ENCODE assay signal across 17 cellular contexts in genomic region chrX:75623535-75623934, GRCh38.
A peak's percentile ranks its signal among the peaks of the same experiment; 100 is the strongest.
DNase-seq lines count a peak whose midpoint lies in the region; ATAC-seq and TF ChIP-seq lines count a peak whose summit lies in the region.
"Had no signal": no experiment of that assay in that cellular context is flagged by ENCODE, and none has a peak within 500 bp of the region (broad histone marks: within the 10 kb centered on the region; RNA-seq: fewer than 3 reads in every experiment).

No MANE protein-coding gene starts in this region.

- intact Hi-C loops in activated CD4-positive, alpha-beta memory T cell treated with anti-CD3 and anti-CD28 coated beads for 36 hours (cut with micrococcal nuclease): no loop called here

- no peaks in the 10 kb centered on the region for H3K36me3 Mint-ChIP-seq in activated CD4-positive, alpha-beta memory T cell treated with anti-CD3 and anti-CD28 coated beads for 36 hours

- no peaks in the 10 kb centered on the region for H3K4me1 ChIP-seq in mesendoderm (ENCODE audit: control insufficient read depth, low read depth, low read length)

- no peak overlapping the region for H3K18ac ChIP-seq in mesendoderm (ENCODE audit: low read length)

- H4K5ac ChIP-seq in mesendoderm (ENCODE audit: low read length): no peak overlapping the region

- CTCF ChIA-PET in activated CD4-positive, alpha-beta memory T cell treated with anti-CD3 and anti-CD28 coated beads for 36 hours (lab: Charles Lee): no interaction called here

- POLR2A ChIA-PET in activated CD4-positive, alpha-beta memory T cell treated with anti-CD3 and anti-CD28 coated beads for 36 hours (lab: Charles Lee): no interaction called here

- H2BK5ac ChIP-seq in mesendoderm (ENCODE audit: low read length): no peak overlapping the region

- no peak overlapping the region for H2AK5ac ChIP-seq in mesendoderm (ENCODE audit: low read length)

- ATAC-seq in GM21529 (IDR thresholded peaks at IDR 0.05; ENCODE audit: unreplicated experiment): no peak
- ATAC-seq: K562 had no signal

- no peaks in the 10 kb centered on the region for H3K79me2 ChIP-seq in mesendoderm (ENCODE audit: control insufficient read depth, insufficient read depth, low read length)

- TF ChIP-seq RAD21 in Ishikawa (IDR thresholded peaks at IDR 0.05; ENCODE audit: low read depth): peak; percentile 34

- no peak overlapping the region for H4K8ac ChIP-seq in mesendoderm (ENCODE audit: low read depth, low read length)

- no peak overlapping the region for H3K4me3 Mint-ChIP-seq in activated CD4-positive, alpha-beta memory T cell treated with anti-CD3 and anti-CD28 coated beads for 36 hours
- H3K4me3 Mint-ChIP-seq: CD4-positive, alpha-beta T cell had no signal

- no peak overlapping the region for H3K27ac Mint-ChIP-seq in activated CD4-positive, alpha-beta memory T cell treated with anti-CD3 and anti-CD28 coated beads for 36 hours
- H3K27ac Mint-ChIP-seq: CD4-positive, alpha-beta T cell had no signal

- no peak overlapping the region for H3K23ac ChIP-seq in mesendoderm (ENCODE audit: low read length)

- H3K4me3 ChIP-seq in mesendoderm (ENCODE audit: low read length): no peak overlapping the region
- H3K4me3 ChIP-seq: K562, ovary had no signal

- no CpG with 5 or more reads among the region's 1 CpG for WGBS in mesendoderm (ENCODE audit: extremely low coverage, insufficient coverage, low lambda C conversion rate)

- DNase-seq in DMS53 (lab: John Stamatoyannopoulos, UW) (peak; percentile 16), DMS53 treated with DMSO at 0.1 percent for 48 hours (lab: John Stamatoyannopoulos, UW; ENCODE audit: unreplicated experiment) (no peak), astrocyte of the hippocampus (ENCODE audit: low read depth, low spot score) (peak; percentile 10), mesendoderm (peak; percentile 14), DMS114 treated with DMSO at 0.1 percent for 48 hours (lab: John Stamatoyannopoulos, UW; ENCODE audit: unreplicated experiment) (no peak)
- DNase-seq in activated CD4-positive, alpha-beta memory T cell treated with anti-CD3 and anti-CD28 coated beads for 36 hours: no peak
- DNase-seq: 8988T; activated CD8-positive, alpha-beta memory T cell treated with anti-CD3 and anti-CD28 coated beads for 24 hours; CD4-positive, alpha-beta T cell; central memory CD4-positive, alpha-beta T cell; erythroblast; NCI-H2081 treated with DMSO at 0.1 percent for 48 hours; ovary; T1000 had no signal

- H2BK15ac ChIP-seq in mesendoderm (replicated peaks; ENCODE audit: low read depth): no peak overlapping the region

- H3K36me3 ChIP-seq in mesendoderm (ENCODE audit: control insufficient read depth, insufficient read depth, low read length): no peaks in the 10 kb centered on the region
- H3K36me3 ChIP-seq: ovary had no signal

- H3K27me3 Mint-ChIP-seq in activated CD4-positive, alpha-beta memory T cell treated with anti-CD3 and anti-CD28 coated beads for 36 hours: no peaks in the 10 kb centered on the region
- H3K27me3 Mint-ChIP-seq: CD4-positive, alpha-beta T cell had no signal

- no peak overlapping the region for H3K4ac ChIP-seq in mesendoderm (ENCODE audit: low read depth, low read length)

- H3K9ac ChIP-seq in mesendoderm (ENCODE audit: low read length): no peak overlapping the region

- H3K27ac ChIP-seq in mesendoderm (ENCODE audit: low read depth, low read length): no peak overlapping the region
- H3K27ac ChIP-seq: ovary had no signal

- no peak overlapping the region for H2BK120ac ChIP-seq in mesendoderm (ENCODE audit: low read depth, low read length)

- H3K56ac ChIP-seq in mesendoderm (ENCODE audit: low read length): no peak overlapping the region

- H3K27me3 ChIP-seq in mesendoderm (ENCODE audit: insufficient read depth, low read length, poor library complexity): no peaks in the 10 kb centered on the region
- H3K27me3 ChIP-seq: ovary had no signal

- H3K4me1 Mint-ChIP-seq in activated CD4-positive, alpha-beta memory T cell treated with anti-CD3 and anti-CD28 coated beads for 36 hours (ENCODE audit: low read depth): no peaks in the 10 kb centered on the region

- H3K4me2 ChIP-seq in mesendoderm (ENCODE audit: low read length): no peak overlapping the region

- TF ChIP-seq EP300 in Ishikawa (IDR thresholded peaks at IDR 0.05; ENCODE audit: borderline replicate concordance): no peak

- H3K79me1 ChIP-seq in mesendoderm (ENCODE audit: low read length): no peaks in the 10 kb centered on the region

- peaks cover 5% of the 10 kb centered on the region for H3K9me3 Mint-ChIP-seq in activated CD4-positive, alpha-beta memory T cell treated with anti-CD3 and anti-CD28 coated beads for 36 hours
- H3K9me3 Mint-ChIP-seq: CD4-positive, alpha-beta T cell had no signal

TF ChIP-seq in Ishikawa, 13 proteins besides CTCF, POLR2A, EP300 and RAD21:
- TF ChIP-seq FOXM1 (IDR thresholded peaks at IDR 0.05; ENCODE audit: borderline replicate concordance, low read depth): no peak
- no peak for TF ChIP-seq CEBPB (IDR thresholded peaks at IDR 0.05)
- no peak for TF ChIP-seq TEAD4 (IDR thresholded peaks at IDR 0.05)
- TF ChIP-seq TCF12 (IDR thresholded peaks at IDR 0.05; ENCODE audit: low read depth): no peak
- no peak for TF ChIP-seq MAX (IDR thresholded peaks at IDR 0.05)
- TF ChIP-seq, protein P1, sequence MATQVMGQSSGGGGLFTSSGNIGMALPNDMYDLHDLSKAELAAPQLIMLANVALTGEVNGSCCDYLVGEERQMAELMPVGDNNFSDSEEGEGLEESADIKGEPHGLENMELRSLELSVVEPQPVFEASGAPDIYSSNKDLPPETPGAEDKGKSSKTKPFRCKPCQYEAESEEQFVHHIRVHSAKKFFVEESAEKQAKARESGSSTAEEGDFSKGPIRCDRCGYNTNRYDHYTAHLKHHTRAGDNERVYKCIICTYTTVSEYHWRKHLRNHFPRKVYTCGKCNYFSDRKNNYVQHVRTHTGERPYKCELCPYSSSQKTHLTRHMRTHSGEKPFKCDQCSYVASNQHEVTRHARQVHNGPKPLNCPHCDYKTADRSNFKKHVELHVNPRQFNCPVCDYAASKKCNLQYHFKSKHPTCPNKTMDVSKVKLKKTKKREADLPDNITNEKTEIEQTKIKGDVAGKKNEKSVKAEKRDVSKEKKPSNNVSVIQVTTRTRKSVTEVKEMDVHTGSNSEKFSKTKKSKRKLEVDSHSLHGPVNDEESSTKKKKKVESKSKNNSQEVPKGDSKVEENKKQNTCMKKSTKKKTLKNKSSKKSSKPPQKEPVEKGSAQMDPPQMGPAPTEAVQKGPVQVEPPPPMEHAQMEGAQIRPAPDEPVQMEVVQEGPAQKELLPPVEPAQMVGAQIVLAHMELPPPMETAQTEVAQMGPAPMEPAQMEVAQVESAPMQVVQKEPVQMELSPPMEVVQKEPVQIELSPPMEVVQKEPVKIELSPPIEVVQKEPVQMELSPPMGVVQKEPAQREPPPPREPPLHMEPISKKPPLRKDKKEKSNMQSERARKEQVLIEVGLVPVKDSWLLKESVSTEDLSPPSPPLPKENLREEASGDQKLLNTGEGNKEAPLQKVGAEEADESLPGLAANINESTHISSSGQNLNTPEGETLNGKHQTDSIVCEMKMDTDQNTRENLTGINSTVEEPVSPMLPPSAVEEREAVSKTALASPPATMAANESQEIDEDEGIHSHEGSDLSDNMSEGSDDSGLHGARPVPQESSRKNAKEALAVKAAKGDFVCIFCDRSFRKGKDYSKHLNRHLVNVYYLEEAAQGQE (IDR thresholded peaks at IDR 0.05; ENCODE audit: low read depth): no peak
- no peak for TF ChIP-seq NFIC (IDR thresholded peaks at IDR 0.05)
- TF ChIP-seq, protein P2, sequence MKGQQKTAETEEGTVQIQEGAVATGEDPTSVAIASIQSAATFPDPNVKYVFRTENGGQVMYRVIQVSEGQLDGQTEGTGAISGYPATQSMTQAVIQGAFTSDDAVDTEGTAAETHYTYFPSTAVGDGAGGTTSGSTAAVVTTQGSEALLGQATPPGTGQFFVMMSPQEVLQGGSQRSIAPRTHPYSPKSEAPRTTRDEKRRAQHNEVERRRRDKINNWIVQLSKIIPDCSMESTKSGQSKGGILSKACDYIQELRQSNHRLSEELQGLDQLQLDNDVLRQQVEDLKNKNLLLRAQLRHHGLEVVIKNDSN (IDR thresholded peaks at IDR 0.05): no peak
- no peak for TF ChIP-seq YY1 (IDR thresholded peaks at IDR 0.05; ENCODE audit: low read depth)
- no peak for TF ChIP-seq TAF1 (IDR thresholded peaks at IDR 0.05; ENCODE audit: low read depth)
- TF ChIP-seq ZBTB7A (IDR thresholded peaks at IDR 0.05; ENCODE audit: low read depth): no peak
- TF ChIP-seq EGR1 (IDR thresholded peaks at IDR 0.05): no peak
- TF ChIP-seq CREB1 (IDR thresholded peaks at IDR 0.05; ENCODE audit: low read depth): no peak

Comparison
In these comparisons a context has a peak if more than half of its experiments do, and no peak if none do; other contexts are left out.
1. DNase-seq: peak in DMS53 (single experiment), astrocyte of the hippocampus (single experiment) and mesendoderm (single experiment); none in DMS53 treated with DMSO at 0.1 percent for 48 hours (single experiment), DMS114 treated with DMSO at 0.1 percent for 48 hours (single experiment) and activated CD4-positive, alpha-beta memory T cell treated with anti-CD3 and anti-CD28 coated beads for 36 hours (single experiment).